ENCODE assay signal across 1 cellular context in genomic region chr16:68005786-68006286, GRCh38.
TF ChIP-seq lines count a peak whose summit lies in the region.

No MANE protein-coding gene starts in this region.

TF ChIP-seq in GM23338, 12 proteins besides CTCF, POLR2A, EP300 and RAD21 (continued from another document):
- TF ChIP-seq ZNF462 (CRISPR knock-in tag; IDR thresholded peaks at IDR 0.05) (no peak), STAT1 (IDR thresholded peaks at IDR 0.05; ENCODE audit: unreplicated experiment) (no peak), EZH2 (IDR thresholded peaks at IDR 0.05; ENCODE audit: low read depth, unreplicated experiment) (no peak), REST (IDR thresholded peaks at IDR 0.05; ENCODE audit: unreplicated experiment) (no peak), POLR2AphosphoS5 (IDR thresholded peaks at IDR 0.05; ENCODE audit: low read depth) (no peak), NANOG (IDR thresholded peaks at IDR 0.05; ENCODE audit: borderline replicate concordance) (no peak), EZH2phosphoT487 (IDR thresholded peaks at IDR 0.05; ENCODE audit: unreplicated experiment) (no peak), ZNF114 (CRISPR knock-in tag; IDR thresholded peaks at IDR 0.05) (no peak), ZNF331 (CRISPR knock-in tag; IDR thresholded peaks at IDR 0.05; ENCODE audit: low read depth) (no peak), ETS1 (IDR thresholded peaks at IDR 0.05) (no peak), JUNB (IDR thresholded peaks at IDR 0.05; ENCODE audit: unreplicated experiment) (no peak)
TF ChIP-seq in GM23338: peak in this region for 0.
